In genomic region chr2:47159627-47160026, GRCh38 we compare ENCODE assay signal across 28 cellular contexts. TPM values are rescaled to one million over a fixed set of nuclear protein-coding genes. Genes with fewer than 3 reads are reported as not detected.
DNase-seq lines count a peak whose midpoint lies in the region; ATAC-seq, FAIRE-seq and TF ChIP-seq lines count a peak whose summit lies in the region.
"Had no signal": no experiment of that assay in that cellular context is flagged by ENCODE, and none has a peak within 500 bp of the region (broad histone marks: within the 10 kb centered on the region; RNA-seq: fewer than 3 reads in every experiment).

No MANE protein-coding gene starts in this region.

- H3K36me3 Mint-ChIP-seq in CD14-positive monocyte = peaks cover 76 to 96% of the 10 kb centered on the region in 2 donors
- H3K36me3 Mint-ChIP-seq in chondrocyte (ENCODE audit: low read depth) = peaks cover 40% of the 10 kb centered on the region

- H3K27me3 Mint-ChIP-seq in CD14-positive monocyte (ENCODE audit: low read depth in 3 of 3) = no peaks in the 10 kb centered on the region
- H3K27me3 Mint-ChIP-seq in chondrocyte (ENCODE audit: low read depth) = no peaks in the 10 kb centered on the region
- H3K27me3 Mint-ChIP-seq: activated CD8-positive, alpha-beta memory T cell treated with anti-CD3 and anti-CD28 coated beads, Interleukin-2, amount 10 ng/mL, durations not matched to agents 7 days and 5 days; naive thymus-derived CD8-positive, alpha-beta T cell had no signal

- peak; percentile 19 for FAIRE-seq in G401.6 (lab: Jason Lieb, UNC)
- FAIRE-seq: endometrium had no signal

- TF ChIP-seq CTCF in CD14-positive monocyte (IDR thresholded peaks at IDR 0.05) (no peak), chondrocyte (IDR thresholded peaks at IDR 0.05) (no peak)

- DNase-seq in CD14-positive monocyte (ENCODE audit: low spot score) (no peak), chondrocyte (ENCODE audit: low spot score) (no peak), KBM-7 (no peak), KG1 (lab: John Stamatoyannopoulos, UW) (no peak)
- DNase-seq: activated CD4-positive, alpha-beta T cell treated with anti-CD3 and anti-CD28 coated beads, Interleukin-2, amount 50 U/mL, for 1 hour; activated CD8-positive, alpha-beta memory T cell treated with anti-CD3 and anti-CD28 coated beads, Interleukin-2, amount 10 ng/mL, durations not matched to agents 7 days and 5 days; activated naive CD4-positive, alpha-beta T cell; activated T-cell treated with anti-CD3 and anti-CD28 coated beads, Interleukin-2, amount 50 U/mL, for 72 hours; adrenal gland; BE2C; dermis blood vessel endothelial cell; foreskin melanocyte; lower lobe of right lung; naive thymus-derived CD8-positive, alpha-beta T cell; NCI-H1417 treated with DMSO at 0.1 percent for 48 hours; NCI-H2029 treated with DMSO at 0.1 percent for 48 hours; NCI-H526; nucleus accumbens; Right ventricle myocardium superior; sigmoid colon; stimulated activated CD4-positive, alpha-beta T cell treated with anti-CD3 and anti-CD28 coated beads, Interleukin-4, amount 100 ng/mL, for 24 hours had no signal

- ATAC-seq in SK-N-SH treated with all-trans-retinoic acid at 6 μM for 48 hours (no peak), GM18498 (IDR thresholded peaks at IDR 0.05; ENCODE audit: unreplicated experiment) (no peak), HG02840 (IDR thresholded peaks at IDR 0.05; ENCODE audit: low FRiP score, unreplicated experiment) (no peak)
- ATAC-seq: activated CD8-positive, alpha-beta memory T cell treated with anti-CD3 and anti-CD28 coated beads, Interleukin-2, amount 10 ng/mL, durations not matched to agents 7 days and 5 days; activated T-cell treated with anti-CD3 and anti-CD28 coated beads, Interleukin-2, amount 50 U/mL, for 72 hours; lower lobe of right lung; naive thymus-derived CD8-positive, alpha-beta T cell; Panc1 had no signal

- H3K4me1 Mint-ChIP-seq in CD14-positive monocyte (peaks cover 18% of the 10 kb centered on the region), chondrocyte (ENCODE audit: low read depth) (peaks cover 27% of the 10 kb centered on the region)

- intact Hi-C loops in CD14-positive monocyte (cut with micrococcal nuclease) = no loop called here

- H3K4me3 Mint-ChIP-seq in CD14-positive monocyte (no peak overlapping the region), chondrocyte (ENCODE audit: unreplicated experiment) (no peak overlapping the region)
- H3K4me3 Mint-ChIP-seq: activated CD8-positive, alpha-beta memory T cell treated with anti-CD3 and anti-CD28 coated beads, Interleukin-2, amount 10 ng/mL, durations not matched to agents 7 days and 5 days; activated T-cell treated with anti-CD3 and anti-CD28 coated beads, Interleukin-2, amount 50 U/mL, for 72 hours; naive thymus-derived CD8-positive, alpha-beta T cell had no signal

- H3K27ac Mint-ChIP-seq in CD14-positive monocyte (peak overlapping the region in 5 of 7 donors; percentile 2 to 85 (median 59)), chondrocyte (ENCODE audit: unreplicated experiment) (peak overlapping the region; percentile 52)
- H3K27ac Mint-ChIP-seq: activated CD8-positive, alpha-beta memory T cell treated with anti-CD3 and anti-CD28 coated beads, Interleukin-2, amount 10 ng/mL, durations not matched to agents 7 days and 5 days had no signal

- H3K9me3 Mint-ChIP-seq in CD14-positive monocyte = peaks cover 0 to 2% (median 0%) of the 10 kb centered on the region in 7 donors
- H3K9me3 Mint-ChIP-seq in chondrocyte (ENCODE audit: low read depth) = no peaks in the 10 kb centered on the region
- H3K9me3 Mint-ChIP-seq: activated T-cell treated with anti-CD3 and anti-CD28 coated beads, Interleukin-2, amount 50 U/mL, for 72 hours; naive thymus-derived CD8-positive, alpha-beta T cell had no signal

- in situ Hi-C loops in KBM-7 (cut with MboI; ENCODE audit: low pct_unique_long_range_greater_than_20kb, low sequenced_read_pairs) = no loop called here

TF ChIP-seq in SK-N-SH treated with all-trans-retinoic acid at 6 μM for 48 hours, 23 proteins besides CTCF, POLR2A, EP300 and RAD21:
- no peak for TF ChIP-seq TSHZ2 (CRISPR knock-in tag; IDR thresholded peaks at IDR 0.05)
- TF ChIP-seq CREB5 (CRISPR knock-in tag; IDR thresholded peaks at IDR 0.05; ENCODE audit: low read depth) = 0 out of 2 replicates have a peak, but pooled peaks have one; percentile 44
- 0 out of 2 replicates have a peak, but pooled peaks have one; percentile 45 for TF ChIP-seq GLIS3 (CRISPR knock-in tag; IDR thresholded peaks at IDR 0.05)
- TF ChIP-seq ZNF565 (CRISPR knock-in tag; conservative IDR thresholded peaks at IDR 0.05; ENCODE audit: low read depth) = peak; percentile 49; the same call in 1 of the 2 replicates
TF ChIP-seq in SK-N-SH treated with all-trans-retinoic acid at 6 μM for 48 hours: peak in this region for 3.

RNA-seq across cellular contexts. Expression of gene STPG4, which starts 4.5 kb away (rescaled TPM):
- polyA plus RNA-seq in CD14-positive monocyte = under 1 TPM in 1 of 2 donors, not detected in 1; 0.24 TPM
- 0.25 to 0.58 TPM (median 0.28 TPM) in 3 replicates for total RNA-seq in chondrocyte
- total RNA-seq: activated T-cell treated with anti-CD3 and anti-CD28 coated beads, Interleukin-2, amount 50 U/mL, for 72 hours; adrenal gland; dermis blood vessel endothelial cell; kidney epithelial cell; Right ventricle myocardium superior had no signal
- polyA plus RNA-seq: naive thymus-derived CD8-positive, alpha-beta T cell had no signal

RNA-seq across cellular contexts. Expression of gene CALM2, which starts 16.7 kb away (rescaled TPM):
- polyA plus RNA-seq in CD14-positive monocyte = 1,000 to 10,000 TPM; 2,758 to 2,774 TPM
- 677 to 769 TPM (median 696 TPM) in 3 replicates for total RNA-seq in chondrocyte
